1 cellular context compared by ENCODE assay signal in genomic region chr13:48422003-48422402, GRCh38. TPM values are rescaled to one million over a fixed set of nuclear protein-coding genes. Genes with fewer than 3 reads are reported as not detected.
"Had no signal": no experiment of that assay in that cellular context is flagged by ENCODE, and none has a peak within 500 bp of the region (broad histone marks: within the 10 kb centered on the region; RNA-seq: fewer than 3 reads in every experiment).

No MANE protein-coding gene starts in this region.

RNA-seq across cellular contexts. Expression of gene LPAR6, which starts 9.1 kb away (rescaled TPM):
- total RNA-seq: HT1080 had no signal
